In the genomic region with DNA sequence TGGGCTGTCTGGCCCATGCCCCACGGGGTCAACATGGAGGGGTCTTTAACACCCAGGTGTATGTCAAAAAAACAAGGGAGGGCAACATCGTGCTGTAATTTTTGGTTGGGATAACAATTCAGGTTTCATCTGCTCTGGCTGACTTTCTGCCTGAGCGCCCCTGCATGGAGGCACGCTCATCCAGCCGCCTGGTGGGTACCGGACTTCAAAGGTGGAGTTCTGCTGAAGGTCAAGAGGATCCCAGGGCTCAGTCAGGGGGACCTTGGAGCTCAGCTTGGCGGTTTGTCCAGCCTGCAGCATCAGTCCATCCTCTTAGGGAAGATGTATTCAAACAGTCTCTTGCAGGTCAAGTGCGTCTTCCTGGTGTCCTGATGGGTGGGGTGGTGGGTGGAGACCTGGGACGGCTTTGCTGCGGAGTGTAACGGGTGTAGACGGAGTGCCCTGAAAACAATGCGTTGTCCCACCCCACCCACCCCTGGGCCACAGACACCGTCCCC, we compare ENCODE assay signal across 37 cellular contexts. TPM values are rescaled to one million over a fixed set of nuclear protein-coding genes. Genes with fewer than 3 reads are reported as not detected.
"Had no signal": no experiment of that assay in that cellular context is flagged by ENCODE, and none has a peak within 500 bp of the region (broad histone marks: within the 10 kb centered on the region; RNA-seq: fewer than 3 reads in every experiment).

No MANE protein-coding gene starts in this region.

- H3K27ac ChIP-seq: adrenal gland, body of pancreas, breast epithelium had no signal

- H3K27me3 ChIP-seq: adrenal gland, body of pancreas, breast epithelium, MG63 had no signal

- H3K9me3 ChIP-seq: adrenal gland, body of pancreas, breast epithelium, MG63 had no signal

- DNase-seq: activated B cell treated with CpG ODN at 0.5 μM for 24 hours; activated CD4-positive, alpha-beta memory T cell treated with anti-CD3 and anti-CD28 coated beads for 36 hours; activated CD4-positive, alpha-beta T cell treated with anti-CD3 and anti-CD28 coated beads for 4 hours; activated CD4-positive, alpha-beta T cell treated with anti-CD3 and anti-CD28 coated beads, Interleukin-2, amount 50 U/mL, for 1 hour; activated CD4-positive, CD25-positive, alpha-beta regulatory T cell treated with anti-CD3 and anti-CD28 coated beads, Interleukin-2, amount 50 U/mL, for 72 hours; activated CD8-positive, alpha-beta memory T cell treated with anti-CD3 and anti-CD28 coated beads, Interleukin-2, amount 50 U/mL, for 4 hours; activated gamma-delta T cell treated with Interleukin-2 at 50 U/mL for 16 hours; activated naive CD4-positive, alpha-beta T cell treated with anti-CD3 and anti-CD28 coated beads for 36 hours; activated T-cell treated with anti-CD3 and anti-CD28 coated beads for 4 hours; activated T-cell treated with anti-CD3 and anti-CD28 coated beads, Interleukin-2, amount 50 U/mL, for 4 hours; adrenal gland; body of pancreas; Kasumi-1; MG63; NCI-H1048; NCI-H1105 treated with DMSO at 0.1 percent for 48 hours; NCI-H1436; NCI-H187; NCI-H2029 treated with DMSO at 0.1 percent for 48 hours; NCI-H2107; NCI-H2171 treated with DMSO at 0.1 percent for 48 hours; NCI-H226; NCI-H446 treated with DMSO at 0.1 percent for 48 hours; NCI-H524; NCI-H69; NCI-H82; OCI-M1; Right ventricle myocardium superior; SW 1271; T-helper 1 cell; T-helper 2 cell; T-helper 9 cell had no signal

- H3K4me3 ChIP-seq: adrenal gland, body of pancreas, breast epithelium, MG63 had no signal

- ATAC-seq: activated naive CD4-positive, alpha-beta T cell treated with anti-CD3 and anti-CD28 coated beads, Interleukin-2, amount 50 U/mL, for 72 hours; activated T-cell treated with anti-CD3 and anti-CD28 coated beads, Interleukin-2, amount 50 U/mL, for 4 hours; body of pancreas had no signal

- H3K4me1 ChIP-seq: adrenal gland, breast epithelium had no signal

- H3K36me3 ChIP-seq: adrenal gland, breast epithelium, MG63 had no signal

- FAIRE-seq: astrocyte had no signal

RNA-seq across cellular contexts. Expression of a gene that starts 9.6 kb away (rescaled TPM):
- total RNA-seq: activated B cell treated with CpG ODN at 0.5 μM for 24 hours; activated CD4-positive, alpha-beta memory T cell treated with anti-CD3 and anti-CD28 coated beads for 36 hours; activated naive CD4-positive, alpha-beta T cell treated with anti-CD3 and anti-CD28 coated beads for 36 hours; activated naive CD4-positive, alpha-beta T cell treated with anti-CD3 and anti-CD28 coated beads, Interleukin-2, amount 50 U/mL, for 72 hours; activated T-helper 1 cell treated with anti-CD3 and anti-CD28 coated beads, Interleukin-12 subunit alpha, Interleukin-12 subunit beta, Interleukin-2, Interleukin-4 antibody, amounts not matched to agents 30 ng/mL and 10 ng/mL and 1 ng/mL, durations not matched to agents 14 hours and 24 hours and 36 hours had no signal

RNA-seq across cellular contexts. Expression of a gene that starts 41.7 kb away (rescaled TPM):
- total RNA-seq: activated B cell treated with CpG ODN at 0.5 μM for 24 hours; activated CD4-positive, alpha-beta memory T cell treated with anti-CD3 and anti-CD28 coated beads for 36 hours; activated naive CD4-positive, alpha-beta T cell treated with anti-CD3 and anti-CD28 coated beads for 36 hours; activated naive CD4-positive, alpha-beta T cell treated with anti-CD3 and anti-CD28 coated beads, Interleukin-2, amount 50 U/mL, for 72 hours; activated T-helper 1 cell treated with anti-CD3 and anti-CD28 coated beads, Interleukin-12 subunit alpha, Interleukin-12 subunit beta, Interleukin-2, Interleukin-4 antibody, amounts not matched to agents 30 ng/mL and 10 ng/mL and 1 ng/mL, durations not matched to agents 14 hours and 24 hours and 36 hours; astrocyte; body of pancreas; breast epithelium; cardiac septum; Right ventricle myocardium superior had no signal

RNA-seq across cellular contexts. Expression of a gene that starts 48.5 kb away (rescaled TPM):
- total RNA-seq: activated B cell treated with CpG ODN at 0.5 μM for 24 hours; activated T-cell treated with anti-CD3 and anti-CD28 coated beads, Interleukin-2, amount 50 U/mL, for 4 hours; astrocyte had no signal

RNA-seq across cellular contexts. Expression of a gene that starts 53.9 kb away (rescaled TPM):
- total RNA-seq: astrocyte had no signal
